ENCODE assay signal across 1 cellular context in genomic region chr12:53560386-53560785, GRCh38.
TF ChIP-seq lines count a peak whose summit lies in the region.

No MANE protein-coding gene starts in this region.

TF ChIP-seq in IMR-90, 13 proteins besides CTCF, POLR2A, EP300 and RAD21 (continued from another document):
- TF ChIP-seq RFX5 (IDR thresholded peaks at IDR 0.05; ENCODE audit: low read depth, low read length) = no peak
- no peak for TF ChIP-seq FOS (IDR thresholded peaks at IDR 0.05; ENCODE audit: low read depth, low read length)
- TF ChIP-seq MXI1 (IDR thresholded peaks at IDR 0.05; ENCODE audit: borderline replicate concordance, low read depth, low read length) = no peak
- no peak for TF ChIP-seq NFE2L2 (IDR thresholded peaks at IDR 0.05; ENCODE audit: low read depth, low read length)
- TF ChIP-seq MAFK (IDR thresholded peaks at IDR 0.05; ENCODE audit: low read depth, low read length) = no peak
- no peak for TF ChIP-seq CHD1 (IDR thresholded peaks at IDR 0.05; ENCODE audit: low read depth, low read length)
- no peak for TF ChIP-seq CEBPB (IDR thresholded peaks at IDR 0.05; ENCODE audit: low read depth, low read length)
- no peak for TF ChIP-seq BHLHE40 (IDR thresholded peaks at IDR 0.05; ENCODE audit: low read depth, low read length)
- TF ChIP-seq MAZ (IDR thresholded peaks at IDR 0.05; ENCODE audit: borderline replicate concordance, low read depth, low read length) = no peak
TF ChIP-seq in IMR-90: peak in this region for 0.
